In genomic region chr2:102032368-102033027, GRCh38 we compare ENCODE assay signal across 1 cellular context.
TF ChIP-seq lines count a peak whose summit lies in the region.

No MANE protein-coding gene starts in this region.

TF ChIP-seq in IMR-90, 13 proteins besides CTCF, POLR2A, EP300 and RAD21 (continued from another document):
- no peak for TF ChIP-seq USF2 (IDR thresholded peaks at IDR 0.05; ENCODE audit: low read depth, low read length)
